16 cellular contexts compared by ENCODE assay signal in the genomic region with DNA sequence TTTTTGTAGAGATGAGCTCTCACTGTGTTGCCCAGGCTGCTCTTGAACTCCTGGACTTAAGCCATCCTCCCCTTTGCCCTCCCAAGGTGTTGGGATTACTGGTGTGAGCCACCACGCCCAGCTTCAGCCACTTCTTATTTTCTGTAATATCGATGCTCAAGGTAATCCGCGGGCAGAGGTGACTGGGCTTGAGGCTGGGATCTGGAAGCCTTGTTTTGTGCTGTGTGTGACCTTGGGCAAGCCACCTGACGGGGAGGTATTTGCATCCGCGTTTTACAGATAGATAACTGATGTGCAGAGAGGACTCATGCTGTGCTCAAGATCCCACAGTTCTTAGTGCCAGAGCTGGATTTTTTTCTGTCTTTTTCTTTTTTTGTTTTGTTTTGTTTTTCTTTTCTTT.
"Had no signal": no experiment of that assay in that cellular context is flagged by ENCODE, and none has a peak within 500 bp of the region (broad histone marks: within the 10 kb centered on the region; RNA-seq: fewer than 3 reads in every experiment).

No MANE protein-coding gene starts in this region.

- H3K4me3 Mint-ChIP-seq: activated CD4-positive, alpha-beta T cell treated with anti-CD3 and anti-CD28 coated beads for 36 hours; activated CD8-positive, alpha-beta T cell treated with anti-CD3 and anti-CD28 coated beads for 36 hours; activated T-cell treated with anti-CD3 and anti-CD28 coated beads, Interleukin-2, amount 50 U/mL, for 72 hours; immature natural killer cell; nephron progenitor cell; type B pancreatic cell had no signal

- H3K27ac Mint-ChIP-seq: activated CD4-positive, alpha-beta T cell treated with anti-CD3 and anti-CD28 coated beads for 36 hours; activated CD8-positive, alpha-beta T cell treated with anti-CD3 and anti-CD28 coated beads for 36 hours; activated T-cell treated with anti-CD3 and anti-CD28 coated beads, Interleukin-2, amount 50 U/mL, for 72 hours; immature natural killer cell; nephron progenitor cell; type B pancreatic cell had no signal

- H3K27me3 Mint-ChIP-seq: activated CD4-positive, alpha-beta T cell treated with anti-CD3 and anti-CD28 coated beads for 36 hours; activated CD8-positive, alpha-beta T cell treated with anti-CD3 and anti-CD28 coated beads for 36 hours; type B pancreatic cell had no signal

- H3K27ac ChIP-seq: epithelial cell of prostate, SJSA1 had no signal

- FAIRE-seq: astrocyte had no signal

- H3K9me3 Mint-ChIP-seq: activated CD8-positive, alpha-beta T cell treated with anti-CD3 and anti-CD28 coated beads for 36 hours; activated T-cell treated with anti-CD3 and anti-CD28 coated beads, Interleukin-2, amount 50 U/mL, for 72 hours; immature natural killer cell; type B pancreatic cell had no signal

- H3K9me3 ChIP-seq: SJSA1 had no signal

- H3K36me3 Mint-ChIP-seq: immature natural killer cell, type B pancreatic cell had no signal

- H3K4me1 Mint-ChIP-seq: activated CD4-positive, alpha-beta T cell treated with anti-CD3 and anti-CD28 coated beads for 36 hours had no signal

- H3K36me3 ChIP-seq: SJSA1 had no signal

- ATAC-seq: activated CD4-positive, alpha-beta T cell treated with anti-CD3 and anti-CD28 coated beads for 36 hours; activated CD8-positive, alpha-beta T cell treated with anti-CD3 and anti-CD28 coated beads for 36 hours; activated T-cell treated with anti-CD3 and anti-CD28 coated beads, Interleukin-2, amount 50 U/mL, for 72 hours had no signal

- H3K4me3 ChIP-seq: SJSA1 had no signal

- H3K27me3 ChIP-seq: SJSA1 had no signal

- DNase-seq: activated CD4-positive, alpha-beta T cell treated with anti-CD3 and anti-CD28 coated beads for 36 hours; activated CD8-positive, alpha-beta memory T cell treated with anti-CD3 and anti-CD28 coated beads, Interleukin-2, amount 50 U/mL, for 4 hours; activated CD8-positive, alpha-beta T cell treated with anti-CD3 and anti-CD28 coated beads for 36 hours; activated naive CD4-positive, alpha-beta T cell; activated T-cell treated with anti-CD3 and anti-CD28 coated beads, Interleukin-2, amount 50 U/mL, for 72 hours; effector memory CD4-positive, alpha-beta T cell; immature natural killer cell; mesenchymal stem cell; nephron progenitor cell; stimulated activated CD4-positive, alpha-beta T cell treated with anti-CD3 and anti-CD28 coated beads, Interleukin-15, amount 100 ng/mL, for 24 hours; stimulated activated CD4-positive, alpha-beta T cell treated with anti-CD3 and anti-CD28 coated beads, Interleukin-4, amount 100 ng/mL, for 4 hours; T-helper 9 cell had no signal
